In genomic region chr7:32255036-32255435, GRCh38 we compare ENCODE assay signal across 19 cellular contexts.
DNase-seq lines count a peak whose midpoint lies in the region; ATAC-seq lines count a peak whose summit lies in the region.
"Had no signal": no experiment of that assay in that cellular context is flagged by ENCODE, and none has a peak within 500 bp of the region (broad histone marks: within the 10 kb centered on the region; RNA-seq: fewer than 3 reads in every experiment).

No MANE protein-coding gene starts in this region.

- H3K9me3 Mint-ChIP-seq in activated CD8-positive, alpha-beta T cell treated with anti-CD3 and anti-CD28 coated beads, Interleukin-2, amount 10 ng/mL, durations not matched to agents 7 days and 5 days (ENCODE audit: insufficient read depth): no peaks in the 10 kb centered on the region
- H3K9me3 Mint-ChIP-seq in activated T-helper 17 cell treated with anti-CD3 and anti-CD28 coated beads, Interleukin-2, amount 50 U/mL, for 72 hours: no peaks in the 10 kb centered on the region
- H3K9me3 Mint-ChIP-seq: activated T-helper 1 cell treated with anti-CD3 and anti-CD28 coated beads, Interleukin-12 subunit alpha, Interleukin-12 subunit beta, Interleukin-2, Interleukin-4 antibody, amounts not matched to agents 30 ng/mL and 10 ng/mL and 1 ng/mL, durations not matched to agents 14 hours and 24 hours and 36 hours had no signal

- H3K27me3 Mint-ChIP-seq in activated CD8-positive, alpha-beta T cell treated with anti-CD3 and anti-CD28 coated beads, Interleukin-2, amount 10 ng/mL, durations not matched to agents 7 days and 5 days (ENCODE audit: low read depth): peaks cover 2% of the 10 kb centered on the region
- H3K27me3 Mint-ChIP-seq in activated T-helper 17 cell treated with anti-CD3 and anti-CD28 coated beads, Interleukin-2, amount 50 U/mL, for 72 hours: no peaks in the 10 kb centered on the region

- no peaks in the 10 kb centered on the region for H3K36me3 ChIP-seq in Karpas-422 (ENCODE audit: insufficient read depth, low read length)
- H3K36me3 ChIP-seq: brain microvascular endothelial cell, prostate gland, spleen had no signal

- ATAC-seq in GM19043 (IDR thresholded peaks at IDR 0.05; ENCODE audit: low read depth, unreplicated experiment) (peak; percentile 35), GM21723 (IDR thresholded peaks at IDR 0.05; ENCODE audit: unreplicated experiment) (peak; percentile 46), left ventricle myocardium superior (peak; percentile 64), HG03135 (IDR thresholded peaks at IDR 0.05; ENCODE audit: unreplicated experiment) (no peak)
- no peak for ATAC-seq in activated CD8-positive, alpha-beta T cell treated with anti-CD3 and anti-CD28 coated beads, Interleukin-2, amount 10 ng/mL, durations not matched to agents 7 days and 5 days
- no peak for ATAC-seq in activated T-helper 17 cell treated with anti-CD3 and anti-CD28 coated beads, Interleukin-2, amount 50 U/mL, for 72 hours (replicated peaks)

- POLR2A ChIA-PET in activated CD8-positive, alpha-beta T cell treated with anti-CD3 and anti-CD28 coated beads, Interleukin-2, amount 10 ng/mL, durations not matched to agents 7 days and 5 days (lab: Charles Lee): no interaction called here

- H3K9me3 ChIP-seq in Karpas-422 (ENCODE audit: low read length): no peaks in the 10 kb centered on the region
- H3K9me3 ChIP-seq: prostate gland, spleen had no signal

- H2AFZ ChIP-seq in Karpas-422 (ENCODE audit: low read length): no peak overlapping the region

- CTCF ChIA-PET in activated CD8-positive, alpha-beta T cell treated with anti-CD3 and anti-CD28 coated beads, Interleukin-2, amount 10 ng/mL, durations not matched to agents 7 days and 5 days (lab: Charles Lee): no interaction called here

- H3K79me2 ChIP-seq in Karpas-422 (ENCODE audit: low read length): no peaks in the 10 kb centered on the region

- peaks cover 13% of the 10 kb centered on the region for H3K4me1 Mint-ChIP-seq in activated CD8-positive, alpha-beta T cell treated with anti-CD3 and anti-CD28 coated beads, Interleukin-2, amount 10 ng/mL, durations not matched to agents 7 days and 5 days (ENCODE audit: low read depth)
- H3K4me1 Mint-ChIP-seq in activated T-helper 17 cell treated with anti-CD3 and anti-CD28 coated beads, Interleukin-2, amount 50 U/mL, for 72 hours: no peaks in the 10 kb centered on the region

- no peak overlapping the region for H3K27ac ChIP-seq in Karpas-422 (ENCODE audit: low read length)
- H3K27ac ChIP-seq: brain microvascular endothelial cell, coronary artery, prostate gland, spleen had no signal

- H3K27ac Mint-ChIP-seq in activated CD8-positive, alpha-beta T cell treated with anti-CD3 and anti-CD28 coated beads, Interleukin-2, amount 10 ng/mL, durations not matched to agents 7 days and 5 days: no peak overlapping the region
- no peak overlapping the region for H3K27ac Mint-ChIP-seq in activated T-helper 17 cell treated with anti-CD3 and anti-CD28 coated beads, Interleukin-2, amount 50 U/mL, for 72 hours
- H3K27ac Mint-ChIP-seq: activated T-helper 1 cell treated with anti-CD3 and anti-CD28 coated beads, Interleukin-12 subunit alpha, Interleukin-12 subunit beta, Interleukin-2, Interleukin-4 antibody, amounts not matched to agents 30 ng/mL and 10 ng/mL and 1 ng/mL, durations not matched to agents 14 hours and 24 hours and 36 hours had no signal

- H3K4me3 Mint-ChIP-seq in activated CD8-positive, alpha-beta T cell treated with anti-CD3 and anti-CD28 coated beads, Interleukin-2, amount 10 ng/mL, durations not matched to agents 7 days and 5 days: no peak overlapping the region
- no peak overlapping the region for H3K4me3 Mint-ChIP-seq in activated T-helper 17 cell treated with anti-CD3 and anti-CD28 coated beads, Interleukin-2, amount 50 U/mL, for 72 hours
- H3K4me3 Mint-ChIP-seq: activated T-helper 1 cell treated with anti-CD3 and anti-CD28 coated beads, Interleukin-12 subunit alpha, Interleukin-12 subunit beta, Interleukin-2, Interleukin-4 antibody, amounts not matched to agents 30 ng/mL and 10 ng/mL and 1 ng/mL, durations not matched to agents 14 hours and 24 hours and 36 hours had no signal

- H3K9ac ChIP-seq in Karpas-422 (ENCODE audit: low read length): no peak overlapping the region

- intact Hi-C loops in left ventricle myocardium superior (cut with micrococcal nuclease): no loop called here

- DNase-seq in Karpas-422 (peak; percentile 57), left ventricle myocardium superior (peak; percentile 55)
- no peak for DNase-seq in activated CD8-positive, alpha-beta T cell treated with anti-CD3 and anti-CD28 coated beads, Interleukin-2, amount 10 ng/mL, durations not matched to agents 7 days and 5 days
- DNase-seq: AML-193, brain microvascular endothelial cell, HCEC 1CT, IMR-90, kidney glomerular epithelial cell, midbrain, NCI-H187, spleen, T-helper 2 cell had no signal

- no peaks in the 10 kb centered on the region for H3K36me3 Mint-ChIP-seq in activated CD8-positive, alpha-beta T cell treated with anti-CD3 and anti-CD28 coated beads, Interleukin-2, amount 10 ng/mL, durations not matched to agents 7 days and 5 days (ENCODE audit: low read depth)
- H3K36me3 Mint-ChIP-seq in activated T-helper 17 cell treated with anti-CD3 and anti-CD28 coated beads, Interleukin-2, amount 50 U/mL, for 72 hours (ENCODE audit: low read depth): no peaks in the 10 kb centered on the region

- H3K4me1 ChIP-seq in Karpas-422 (ENCODE audit: low read length): peaks cover 11% of the 10 kb centered on the region
- H3K4me1 ChIP-seq: prostate gland, spleen had no signal

- peak overlapping the region; percentile 19 for H3K4me2 ChIP-seq in Karpas-422 (ENCODE audit: low read depth, low read length, poor library complexity, severe bottlenecking)

- no peaks in the 10 kb centered on the region for H3K9me2 ChIP-seq in Karpas-422 (replicated peaks; ENCODE audit: insufficient read depth, low read length)

- no peak overlapping the region for H3K4me3 ChIP-seq in Karpas-422 (ENCODE audit: low read length)
- H3K4me3 ChIP-seq: coronary artery, prostate gland, spleen had no signal

- no peaks in the 10 kb centered on the region for H4K20me1 ChIP-seq in Karpas-422 (ENCODE audit: insufficient read depth, low read depth, low read length)

- H3K27me3 ChIP-seq in Karpas-422 (ENCODE audit: low read length): no peaks in the 10 kb centered on the region
- H3K27me3 ChIP-seq: brain microvascular endothelial cell had no signal

Comparison
In these comparisons a context has a peak if more than half of its experiments do, and no peak if none do; other contexts are left out.
1. ATAC-seq: peak in GM19043 (single experiment), GM21723 (single experiment) and left ventricle myocardium superior (single experiment); none in activated CD8-positive, alpha-beta T cell treated with anti-CD3 and anti-CD28 coated beads, Interleukin-2, amount 10 ng/mL, durations not matched to agents 7 days and 5 days (single experiment), activated T-helper 17 cell treated with anti-CD3 and anti-CD28 coated beads, Interleukin-2, amount 50 U/mL, for 72 hours (single experiment) and HG03135 (single experiment).